1 cellular context compared by ENCODE assay signal in genomic region chr6:48706310-48706709, GRCh38.
TF ChIP-seq lines count a peak whose summit lies in the region.

No MANE protein-coding gene starts in this region.

TF ChIP-seq in HCT116, 20 proteins besides CTCF, POLR2A, EP300 and RAD21 (continued from another document):
- TF ChIP-seq ZBTB33 (IDR thresholded peaks at IDR 0.05; ENCODE audit: extremely low read depth, insufficient replicate concordance, low read length) (no peak), EGR1 (IDR thresholded peaks at IDR 0.05; ENCODE audit: low read depth) (no peak), JUND (IDR thresholded peaks at IDR 0.05) (no peak), ZNF274 (IDR thresholded peaks at IDR 0.05; ENCODE audit: low read depth, low read length) (no peak), FOSL1 (IDR thresholded peaks at IDR 0.05; ENCODE audit: low read depth) (no peak), MAX (IDR thresholded peaks at IDR 0.05) (no peak)
